ENCODE assay signal across 13 cellular contexts in genomic region chr6:36126553-36127458, GRCh38. TPM values are rescaled to one million over a fixed set of nuclear protein-coding genes. Genes with fewer than 3 reads are reported as not detected.
DNase-seq lines count a peak whose midpoint lies in the region; ATAC-seq, FAIRE-seq and TF ChIP-seq lines count a peak whose summit lies in the region.
"Had no signal": no experiment of that assay in that cellular context is flagged by ENCODE, and none has a peak within 500 bp of the region (broad histone marks: within the 10 kb centered on the region; RNA-seq: fewer than 3 reads in every experiment).

No MANE protein-coding gene starts in this region.

- no peak overlapping the region for H3K4me3 Mint-ChIP-seq in activated CD4-positive, alpha-beta memory T cell treated with anti-CD3 and anti-CD28 coated beads, Interleukin-2, amount 10 ng/mL, durations not matched to agents 7 days and 5 days
- no peak overlapping the region for H3K4me3 Mint-ChIP-seq in endothelial cell (ENCODE audit: unreplicated experiment)
- H3K4me3 Mint-ChIP-seq: activated B cell treated with CpG ODN at 0.5 μM for 24 hours, GM23338 had no signal

- H3K9me3 Mint-ChIP-seq in activated CD4-positive, alpha-beta memory T cell treated with anti-CD3 and anti-CD28 coated beads, Interleukin-2, amount 10 ng/mL, durations not matched to agents 7 days and 5 days: no peaks in the 10 kb centered on the region
- H3K9me3 Mint-ChIP-seq in endothelial cell (ENCODE audit: unreplicated experiment): no peaks in the 10 kb centered on the region
- H3K9me3 Mint-ChIP-seq: activated B cell treated with CpG ODN at 0.5 μM for 24 hours had no signal

- CTCF ChIA-PET in activated CD4-positive, alpha-beta memory T cell treated with anti-CD3 and anti-CD28 coated beads, Interleukin-2, amount 10 ng/mL, durations not matched to agents 7 days and 5 days (lab: Charles Lee): interaction anchor here (0.5 to 0.9 kb wide), 2 partner anchors 98 to 215 kb away, joined by 4 to 5 read pairs; no protein-coding TSS in a partner anchor

- H3K27me3 Mint-ChIP-seq in activated CD4-positive, alpha-beta memory T cell treated with anti-CD3 and anti-CD28 coated beads, Interleukin-2, amount 10 ng/mL, durations not matched to agents 7 days and 5 days: no peaks in the 10 kb centered on the region
- H3K27me3 Mint-ChIP-seq in endothelial cell (ENCODE audit: unreplicated experiment): peaks cover 10% of the 10 kb centered on the region
- H3K27me3 Mint-ChIP-seq: activated B cell treated with CpG ODN at 0.5 μM for 24 hours had no signal

- FAIRE-seq in H54 (lab: Jason Lieb, UNC): no peak
- FAIRE-seq: frontal cortex had no signal

- H3K4me1 Mint-ChIP-seq in activated CD4-positive, alpha-beta memory T cell treated with anti-CD3 and anti-CD28 coated beads, Interleukin-2, amount 10 ng/mL, durations not matched to agents 7 days and 5 days: peaks cover 64% of the 10 kb centered on the region
- peaks cover 22% of the 10 kb centered on the region for H3K4me1 Mint-ChIP-seq in endothelial cell (ENCODE audit: unreplicated experiment)

- POLR2A ChIA-PET in activated CD4-positive, alpha-beta memory T cell treated with anti-CD3 and anti-CD28 coated beads, Interleukin-2, amount 10 ng/mL, durations not matched to agents 7 days and 5 days (lab: Charles Lee): interaction anchor here (0.9 to 1.7 kb wide), 10 partner anchors 8 to 98 kb away, joined by 3 to 6 read pairs (median 3); partner anchors contain the start of gene MAPK14

- H3K27ac Mint-ChIP-seq in activated CD4-positive, alpha-beta memory T cell treated with anti-CD3 and anti-CD28 coated beads, Interleukin-2, amount 10 ng/mL, durations not matched to agents 7 days and 5 days: peak overlapping the region; percentile 12
- H3K27ac Mint-ChIP-seq in endothelial cell (ENCODE audit: unreplicated experiment): no peak overlapping the region
- H3K27ac Mint-ChIP-seq: activated B cell treated with CpG ODN at 0.5 μM for 24 hours, GM23338 had no signal

- H3K36me3 Mint-ChIP-seq in activated CD4-positive, alpha-beta memory T cell treated with anti-CD3 and anti-CD28 coated beads, Interleukin-2, amount 10 ng/mL, durations not matched to agents 7 days and 5 days (ENCODE audit: low read depth): no peaks in the 10 kb centered on the region
- H3K36me3 Mint-ChIP-seq in endothelial cell (ENCODE audit: low read depth, unreplicated experiment): peaks cover 4% of the 10 kb centered on the region

- no peak for TF ChIP-seq POLR2A in H54 (IDR thresholded peaks at IDR 0.05; ENCODE audit: low read depth, low read length)

- DNase-seq in ACHN (peak; percentile 26), H54 (ENCODE audit: insufficient read length, low spot score) (peak; percentile 56), kidney tubule cell (ENCODE audit: low spot score) (peak; percentile 63), NCI-H345 (lab: John Stamatoyannopoulos, UW) (no peak), NCI-H2107 (lab: John Stamatoyannopoulos, UW) (no peak), endothelial cell (ENCODE audit: low spot score) (no peak)
- no peak for DNase-seq in activated CD4-positive, alpha-beta memory T cell treated with anti-CD3 and anti-CD28 coated beads, Interleukin-2, amount 10 ng/mL, durations not matched to agents 7 days and 5 days
- DNase-seq: activated B cell treated with CpG ODN at 0.5 μM for 24 hours, NCI-H1694, retina had no signal

- in situ Hi-C loops in ACHN (cut with HindIII; ENCODE audit: low pct_ligation_motif_present, low pct_unique_long_range_greater_than_20kb, low sequenced_read_pairs): no loop called here

- no peak for ATAC-seq in GM19467 (IDR thresholded peaks at IDR 0.05; ENCODE audit: unreplicated experiment)
- ATAC-seq: GM23338 had no signal

- no peak for TF ChIP-seq CTCF in endothelial cell (IDR thresholded peaks at IDR 0.05; ENCODE audit: unreplicated experiment)

RNA-seq across cellular contexts. Expression of gene MAPK13, which starts 3.5 kb away (rescaled TPM):
- total RNA-seq in activated CD4-positive, alpha-beta memory T cell treated with anti-CD3 and anti-CD28 coated beads, Interleukin-2, amount 10 ng/mL, durations not matched to agents 7 days and 5 days: 10 to 100 TPM; 53.7 to 56.2 TPM
- 6.6 TPM for total RNA-seq in endothelial cell (ENCODE audit: unreplicated experiment)

Comparison
In these comparisons a context has a peak if more than half of its experiments do, and no peak if none do; other contexts are left out.
1. DNase-seq: peak in ACHN (single experiment), H54 (single experiment) and kidney tubule cell (single experiment); none in activated CD4-positive, alpha-beta memory T cell treated with anti-CD3 and anti-CD28 coated beads, Interleukin-2, amount 10 ng/mL, durations not matched to agents 7 days and 5 days (single experiment), NCI-H345 (single experiment), NCI-H2107 (single experiment) and endothelial cell (single experiment).